In genomic region chr11:45652781-45653180, GRCh38 we compare ENCODE assay signal across 19 cellular contexts. TPM values are rescaled to one million over a fixed set of nuclear protein-coding genes. Genes with fewer than 3 reads are reported as not detected.
DNase-seq lines count a peak whose midpoint lies in the region; ATAC-seq and TF ChIP-seq lines count a peak whose summit lies in the region.
"Had no signal": no experiment of that assay in that cellular context is flagged by ENCODE, and none has a peak within 500 bp of the region (broad histone marks: within the 10 kb centered on the region; RNA-seq: fewer than 3 reads in every experiment).

No MANE protein-coding gene starts in this region.

- H3K4me1 ChIP-seq in PC-9 (replicated peaks; ENCODE audit: insufficient read depth) (no peaks in the 10 kb centered on the region), gastrocnemius medialis (peaks cover 11% of the 10 kb centered on the region in 2 donors)

- H3K79me2 ChIP-seq in PC-9 (ENCODE audit: low read depth), result no peaks in the 10 kb centered on the region

- H3K4me1 Mint-ChIP-seq in stimulated activated effector memory CD8-positive, alpha-beta T cell treated with anti-CD3 and anti-CD28 coated beads, Interleukin-12 subunit alpha, Interleukin-12 subunit beta, amount 100 ng/mL, for 72 hours, result no peaks in the 10 kb centered on the region
- H3K4me1 Mint-ChIP-seq in progenitor cell of endocrine pancreas (ENCODE audit: low read depth), result no peaks in the 10 kb centered on the region

- CTCF ChIA-PET in PC-9 (lab: Charles Lee), result interaction anchor here (0.6 kb wide), 1 partner anchor 694 kb away, joined by 3 read pairs; the partner anchor contains the start of gene DGKZ

- POLR2A ChIA-PET in PC-9 (lab: Charles Lee; ENCODE audit: unreplicated experiment), result no interaction called here

- no peak overlapping the region for H2AFZ ChIP-seq in PC-9

- H3F3A ChIP-seq in PC-9 (ENCODE audit: insufficient read depth, low read depth), result no peaks in the 10 kb centered on the region

- peak; percentile 84 for DNase-seq in GM03348 (ENCODE audit: low spot score)
- no peak for DNase-seq in PC-9
- DNase-seq in fibroblast of gingiva (ENCODE audit: low read depth), result peak; percentile 34
- no peak for DNase-seq in stimulated activated effector memory CD8-positive, alpha-beta T cell treated with anti-CD3 and anti-CD28 coated beads, Interleukin-12 subunit alpha, Interleukin-12 subunit beta, amount 100 ng/mL, for 72 hours (ENCODE audit: low spot score in 2 of 2)
- no peak for DNase-seq in progenitor cell of endocrine pancreas (ENCODE audit: low spot score, unreplicated experiment)
- no peak for DNase-seq in gastrocnemius medialis
- DNase-seq: activated CD8-positive, alpha-beta T cell treated with anti-CD3 and anti-CD28 coated beads for 36 hours; anterior cingulate cortex; CD4-positive, alpha-beta memory T cell; dorsolateral prefrontal cortex; natural killer cell; NCI-H1092; NCI-H2171; RPMI8226 had no signal

- H3K27ac Mint-ChIP-seq in stimulated activated effector memory CD8-positive, alpha-beta T cell treated with anti-CD3 and anti-CD28 coated beads, Interleukin-12 subunit alpha, Interleukin-12 subunit beta, amount 100 ng/mL, for 72 hours, result peak overlapping the region; percentile 26
- no peak overlapping the region for H3K27ac Mint-ChIP-seq in progenitor cell of endocrine pancreas
- H3K27ac Mint-ChIP-seq: activated CD8-positive, alpha-beta T cell treated with anti-CD3 and anti-CD28 coated beads for 36 hours; CD4-positive, alpha-beta memory T cell; natural killer cell had no signal

- TF ChIP-seq POLR2A in gastrocnemius medialis (IDR thresholded peaks at IDR 0.05), result no peak

- H3K36me3 ChIP-seq in PC-9 (ENCODE audit: low read depth) (no peaks in the 10 kb centered on the region), gastrocnemius medialis (no peaks in the 10 kb centered on the region)
- H3K36me3 ChIP-seq: suprapubic skin had no signal

- no peak overlapping the region for H3K4me3 Mint-ChIP-seq in stimulated activated effector memory CD8-positive, alpha-beta T cell treated with anti-CD3 and anti-CD28 coated beads, Interleukin-12 subunit alpha, Interleukin-12 subunit beta, amount 100 ng/mL, for 72 hours
- no peak overlapping the region for H3K4me3 Mint-ChIP-seq in progenitor cell of endocrine pancreas (ENCODE audit: low read depth)
- H3K4me3 Mint-ChIP-seq: activated CD8-positive, alpha-beta T cell treated with anti-CD3 and anti-CD28 coated beads for 36 hours; CD4-positive, alpha-beta memory T cell; natural killer cell had no signal

- no peak overlapping the region for H3K27ac ChIP-seq in PC-9
- H3K27ac ChIP-seq in gastrocnemius medialis, result no peak overlapping the region
- H3K27ac ChIP-seq: gastroesophageal sphincter, suprapubic skin, VCaP had no signal

- H3K4me3 ChIP-seq in PC-9, result no peak overlapping the region
- no peak overlapping the region for H3K4me3 ChIP-seq in gastrocnemius medialis
- H3K4me3 ChIP-seq: dorsolateral prefrontal cortex, gastroesophageal sphincter, GM12878, suprapubic skin had no signal

- intact Hi-C loops in PC-9 (cut with micrococcal nuclease; ENCODE audit: unreplicated experiment) (no loop called here), gastrocnemius medialis (cut with DNase I; ENCODE audit: low total_unique reads) (no loop called here)

- peaks cover 34% of the 10 kb centered on the region for H3K27me3 Mint-ChIP-seq in progenitor cell of endocrine pancreas

- in situ Hi-C loops in gastrocnemius medialis (cut with MboI; ENCODE audit: low sequenced_read_pairs in 4 of 4), result loop anchor here in 3 of 4 donors (5.0 to 25.0 kb wide), 4 partner anchors 110 to 290 kb away; no protein-coding TSS in a partner anchor

- BruUV-seq in PC-9 (replicated peaks; lab: Mats Ljungman, UMichigan), result no TSS peak

- H3K9me3 ChIP-seq in PC-9 (ENCODE audit: insufficient read depth, low read depth) (no peaks in the 10 kb centered on the region), gastrocnemius medialis (no peaks in the 10 kb centered on the region)
- H3K9me3 ChIP-seq: gastroesophageal sphincter, suprapubic skin had no signal

- H3K9me3 Mint-ChIP-seq in stimulated activated effector memory CD8-positive, alpha-beta T cell treated with anti-CD3 and anti-CD28 coated beads, Interleukin-12 subunit alpha, Interleukin-12 subunit beta, amount 100 ng/mL, for 72 hours, result no peaks in the 10 kb centered on the region
- H3K9me3 Mint-ChIP-seq in progenitor cell of endocrine pancreas (ENCODE audit: low read depth), result no peaks in the 10 kb centered on the region
- H3K9me3 Mint-ChIP-seq: activated CD8-positive, alpha-beta T cell treated with anti-CD3 and anti-CD28 coated beads for 36 hours; CD4-positive, alpha-beta memory T cell; natural killer cell had no signal

- H3K9me2 ChIP-seq in PC-9 (ENCODE audit: insufficient read depth), result no peaks in the 10 kb centered on the region

- H3K27me3 ChIP-seq in PC-9 (ENCODE audit: insufficient read depth, low read depth) (peaks cover 80% of the 10 kb centered on the region), gastrocnemius medialis (no peaks in the 10 kb centered on the region)
- H3K27me3 ChIP-seq: dorsolateral prefrontal cortex had no signal

- H4K20me1 ChIP-seq in PC-9 (ENCODE audit: insufficient read depth), result no peaks in the 10 kb centered on the region

- 0 out of 2 replicates have a peak overlapping the region, but pooled peaks have one; percentile 35 for H3K4me2 ChIP-seq in PC-9

- no peaks in the 10 kb centered on the region for H3K36me3 Mint-ChIP-seq in stimulated activated effector memory CD8-positive, alpha-beta T cell treated with anti-CD3 and anti-CD28 coated beads, Interleukin-12 subunit alpha, Interleukin-12 subunit beta, amount 100 ng/mL, for 72 hours
- no peaks in the 10 kb centered on the region for H3K36me3 Mint-ChIP-seq in progenitor cell of endocrine pancreas (ENCODE audit: insufficient read depth)
- H3K36me3 Mint-ChIP-seq: CD4-positive, alpha-beta memory T cell; natural killer cell had no signal

- no peak for ATAC-seq in stimulated activated effector memory CD8-positive, alpha-beta T cell treated with anti-CD3 and anti-CD28 coated beads, Interleukin-12 subunit alpha, Interleukin-12 subunit beta, amount 100 ng/mL, for 72 hours
- ATAC-seq in HG03460 (IDR thresholded peaks at IDR 0.05; ENCODE audit: unreplicated experiment) (no peak), gastrocnemius medialis (no peak)
- ATAC-seq: activated CD8-positive, alpha-beta T cell treated with anti-CD3 and anti-CD28 coated beads for 36 hours; gastroesophageal sphincter; GM12878; natural killer cell had no signal

- TF ChIP-seq CTCF in PC-9 (conservative IDR thresholded peaks at IDR 0.05) (no peak), progenitor cell of endocrine pancreas (IDR thresholded peaks at IDR 0.05; ENCODE audit: unreplicated experiment) (no peak), gastrocnemius medialis (IDR thresholded peaks at IDR 0.05 in 4 of 5, conservative IDR thresholded peaks at IDR 0.05 in 1 of 5) (no peak)

RNA-seq across cellular contexts. Expression of gene CHST1, which starts 12.6 kb away (rescaled TPM):
- not detected in 2 replicates for total RNA-seq in PC-9 (2021)
- 0.31 and 0.36 TPM in 2 replicates for total RNA-seq in progenitor cell of endocrine pancreas
- total RNA-seq in gastrocnemius medialis, result 1 to 10 TPM; 4.5 to 5.6 (median 5.0) TPM
- total RNA-seq: activated CD8-positive, alpha-beta T cell treated with anti-CD3 and anti-CD28 coated beads for 36 hours; CD4-positive, alpha-beta memory T cell; GM12878; natural killer cell had no signal

Comparison
In these comparisons a context has a peak if more than half of its experiments do, and no peak if none do; other contexts are left out.
1. DNase-seq: peak in GM03348 (single experiment) and fibroblast of gingiva (single experiment); none in PC-9 (0 of 2), stimulated activated effector memory CD8-positive, alpha-beta T cell treated with anti-CD3 and anti-CD28 coated beads, Interleukin-12 subunit alpha, Interleukin-12 subunit beta, amount 100 ng/mL, for 72 hours (0 of 2), progenitor cell of endocrine pancreas (single experiment) and gastrocnemius medialis (0 of 2).